13 cellular contexts compared by ENCODE assay signal in the genomic region with DNA sequence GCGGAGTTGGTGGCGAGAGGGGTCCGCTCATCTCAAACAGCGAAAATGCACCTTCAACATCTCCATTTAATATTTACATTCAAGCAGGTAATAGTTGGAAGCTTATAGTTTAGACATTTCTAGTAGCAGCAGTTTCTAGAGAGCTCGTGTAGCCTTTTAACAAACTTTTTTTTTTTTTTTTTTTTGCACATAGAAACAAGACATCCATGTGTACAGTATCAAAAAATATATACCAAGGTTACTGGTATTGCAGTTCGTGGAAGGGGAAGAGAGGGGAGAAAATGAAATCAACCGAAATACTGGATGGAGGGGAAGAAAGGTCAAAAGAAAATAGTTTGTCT. TPM values are rescaled to one million over a fixed set of nuclear protein-coding genes. Genes with fewer than 3 reads are reported as not detected.
DNase-seq lines count a peak whose midpoint lies in the region; ATAC-seq, FAIRE-seq and TF ChIP-seq lines count a peak whose summit lies in the region.
"Had no signal": no experiment of that assay in that cellular context is flagged by ENCODE, and none has a peak within 500 bp of the region (broad histone marks: within the 10 kb centered on the region; RNA-seq: fewer than 3 reads in every experiment).

No MANE protein-coding gene starts in this region.

- H3K4me3 ChIP-seq in BLaER1, result no peak overlapping the region
- H3K4me3 ChIP-seq in GM23338, result peak overlapping the region; percentile 61
- peak overlapping the region; percentile 48 for H3K4me3 ChIP-seq in K562
- no peak overlapping the region for H3K4me3 ChIP-seq in WERI-Rb-1 (ENCODE audit: low read depth, low read length)

- H3F3A ChIP-seq in GM23338 (replicated peaks; ENCODE audit: low read depth), result peaks cover 25% of the 10 kb centered on the region

- no peak overlapping the region for H2AFZ ChIP-seq in GM23338
- H2AFZ ChIP-seq in K562 (ENCODE audit: low read depth, low read length), result no peak overlapping the region

- TF ChIP-seq CTCF in GM23338 (conservative IDR thresholded peaks at IDR 0.05; ENCODE audit: low read depth in 2 of 2), result no peak
- TF ChIP-seq CTCF in K562 (IDR thresholded peaks at IDR 0.05 in 2 of 3, conservative IDR thresholded peaks at IDR 0.05 in 1 of 3; ENCODE audit: insufficient read depth in 2 of 3, low read depth in 1 of 3, low read length in 3 of 3), result no peak
- no peak for TF ChIP-seq CTCF in WERI-Rb-1 (IDR thresholded peaks at IDR 0.05; ENCODE audit: low read depth, low read length)

- H3K36me3 Mint-ChIP-seq in GM23338 (ENCODE audit: low read depth), result peaks cover 4% of the 10 kb centered on the region; the same call in 2 of the 3 replicates
- H3K36me3 Mint-ChIP-seq in naive thymus-derived CD8-positive, alpha-beta T cell, result peaks cover 0 to 20% (median 8%) of the 10 kb centered on the region in 3 donors

- H3K27ac Mint-ChIP-seq in GM23338, result no peak overlapping the region
- H3K27ac Mint-ChIP-seq in naive thymus-derived CD8-positive, alpha-beta T cell, result peak overlapping the region in 1 of 10 donors; percentile 37

- peaks cover 43% of the 10 kb centered on the region for H3K4me1 Mint-ChIP-seq in GM23338
- peaks cover 16 to 46% (median 40%) of the 10 kb centered on the region in 4 donors for H3K4me1 Mint-ChIP-seq in naive thymus-derived CD8-positive, alpha-beta T cell

- H3K36me3 ChIP-seq in BLaER1 (peaks cover 27% of the 10 kb centered on the region), GM23338 (ENCODE audit: insufficient read depth) (no peaks in the 10 kb centered on the region), K562 (ENCODE audit: control insufficient read depth, insufficient read depth, low read length) (peaks cover 38% of the 10 kb centered on the region; the same call in 1 of the 3 replicates), WERI-Rb-1 (peaks cover 49% of the 10 kb centered on the region)

- CTCF ChIA-PET in K562 (lab: Yijun Ruan, JAX; ENCODE audit: low intra/inter-chr PET ratio), result interaction anchor here (1.9 kb wide), 1 partner anchor 43 kb away, joined by 8 read pairs; no protein-coding TSS in a partner anchor

- in situ Hi-C loops in K562 (cut with MboI), result no loop called here

- peaks cover 97% of the 10 kb centered on the region for H3K27me3 Mint-ChIP-seq in GM23338 (ENCODE audit: insufficient read depth, low read depth, poor library complexity)
- no peaks in the 10 kb centered on the region for H3K27me3 Mint-ChIP-seq in naive thymus-derived CD8-positive, alpha-beta T cell

- H3K27ac ChIP-seq in BLaER1 (no peak overlapping the region), GM23338 (ENCODE audit: low read depth) (no peak overlapping the region), K562 (ENCODE audit: extremely low read depth, low read depth, low read length) (peak overlapping the region; percentile 99), WERI-Rb-1 (no peak overlapping the region)
- H3K27ac ChIP-seq: psoas muscle had no signal

- H3K27me3 ChIP-seq in BLaER1 (no peaks in the 10 kb centered on the region), GM23338 (ENCODE audit: insufficient read depth) (peaks cover 98% of the 10 kb centered on the region), K562 (ENCODE audit: control insufficient read depth in 2 of 2, insufficient read depth in 2 of 2, low read length in 2 of 2) (no peaks in the 10 kb centered on the region), WERI-Rb-1 (ENCODE audit: insufficient read depth, low read depth, severe bottlenecking) (no peaks in the 10 kb centered on the region)

- intact Hi-C loops in K562 (cut with micrococcal nuclease), result loop anchor here (2.0 to 10.0 kb wide), 2 partner anchors 22 to 88 kb away; no protein-coding TSS in a partner anchor

- peak; percentile 26 for FAIRE-seq in K562 (lab: Jason Lieb, UNC)

- BruUV-seq in K562 (replicated peaks; lab: Mats Ljungman, UMichigan), result no TSS peak

- H3K9me3 Mint-ChIP-seq in GM23338, result no peaks in the 10 kb centered on the region
- peaks cover 0 to 1% (median 0%) of the 10 kb centered on the region in 9 donors for H3K9me3 Mint-ChIP-seq in naive thymus-derived CD8-positive, alpha-beta T cell

- H3K9me2 ChIP-seq in GM23338 (ENCODE audit: insufficient read depth), result no peaks in the 10 kb centered on the region

- H3K4me1 ChIP-seq in BLaER1, result peaks cover 86% of the 10 kb centered on the region
- peaks cover 51% of the 10 kb centered on the region for H3K4me1 ChIP-seq in GM23338 (ENCODE audit: insufficient read depth)
- peaks cover 63 to 93% of the 10 kb centered on the region in 2 experiments for H3K4me1 ChIP-seq in K562 (replicated peaks in 1 of 2; ENCODE audit: control insufficient read depth in 2 of 2, insufficient read depth in 2 of 2, low read length in 2 of 2)

- TF ChIP-seq RAD21 in K562 (CRISPR knock-in tag; conservative IDR thresholded peaks at IDR 0.05 in 1 of 2, IDR thresholded peaks at IDR 0.05 in 1 of 2), result no peak

- H3K9me1 ChIP-seq in K562 (ENCODE audit: control insufficient read depth, insufficient read depth, low read length), result peaks cover 4% of the 10 kb centered on the region

- 3% methylated on average over 7 of the region's 7 CpGs for WGBS in K562 (ENCODE audit: insufficient coverage, low coverage, missing lambda C conversion rate)

- TF ChIP-seq EP300 in K562 (IDR thresholded peaks at IDR 0.05; ENCODE audit: low read length), result no peak

- no peak for TF ChIP-seq POLR2A in K562 (conservative IDR thresholded peaks at IDR 0.05)

- H3K4me3 Mint-ChIP-seq in GM23338, result peak overlapping the region; percentile 47; the same call in 2 of the 3 replicates
- peak overlapping the region; percentile 31 to 72 (median 57) for H3K4me3 Mint-ChIP-seq in naive thymus-derived CD8-positive, alpha-beta T cell

- H3K79me2 ChIP-seq in GM23338 (replicated peaks; ENCODE audit: insufficient read depth) (no peaks in the 10 kb centered on the region), K562 (ENCODE audit: control insufficient read depth, insufficient read depth, low read length) (peaks cover 72% of the 10 kb centered on the region)

- POLR2A ChIA-PET in K562 (lab: Yijun Ruan, JAX), result interaction anchor here (0.7 to 17.8 kb wide), 5 partner anchors 7 to 90 kb away, joined by 3 to 386 read pairs (median 10); a partner anchor contains a TSS
- POLR2A ChIA-PET in naive thymus-derived CD8-positive, alpha-beta T cell (lab: Charles Lee), result interaction anchor here (0.7 to 5.3 kb wide), 4 partner anchors 12 to 39 kb away, joined by 3 to 39 read pairs (median 6); no protein-coding TSS in a partner anchor

- H4K20me1 ChIP-seq in BLaER1 (peaks cover 93% of the 10 kb centered on the region), GM23338 (replicated peaks; ENCODE audit: insufficient read depth) (peaks cover 3% of the 10 kb centered on the region; the same call in 1 of the 2 replicates), K562 (replicated peaks; ENCODE audit: control insufficient read depth, insufficient read depth, low read length) (peaks cover 21% of the 10 kb centered on the region)

- ATAC-seq in GM23338 (no peak), K562 (no peak), HG03135 (IDR thresholded peaks at IDR 0.05; ENCODE audit: unreplicated experiment) (no peak)
- ATAC-seq in naive thymus-derived CD8-positive, alpha-beta T cell, result no peak

- H3K9ac ChIP-seq in BLaER1 (no peak overlapping the region), K562 (ENCODE audit: insufficient read depth in 1 of 2, low read depth in 2 of 2, low read length in 2 of 2) (peak overlapping the region; percentile 86 to 93)

- peak overlapping the region; percentile 94 for H3K4me2 ChIP-seq in BLaER1
- peak overlapping the region; percentile 99 for H3K4me2 ChIP-seq in GM23338
- peak overlapping the region; percentile 65 for H3K4me2 ChIP-seq in K562 (ENCODE audit: insufficient read depth, low read length)

- H3K9me3 ChIP-seq in BLaER1, result no peaks in the 10 kb centered on the region
- no peaks in the 10 kb centered on the region for H3K9me3 ChIP-seq in K562 (replicated peaks; ENCODE audit: control insufficient read depth, insufficient read depth, low read depth, low read length)
- no peaks in the 10 kb centered on the region for H3K9me3 ChIP-seq in WERI-Rb-1 (ENCODE audit: severe bottlenecking)
- H3K9me3 ChIP-seq: psoas muscle had no signal

- DNase-seq in GM23338 (ENCODE audit: low spot score) (no peak), K562 (ENCODE audit: extremely low read depth in 1 of 4, low spot score in 3 of 4) (peak in 1 of 4 experiments; percentile 7), WERI-Rb-1 (no peak), A172 (ENCODE audit: low spot score) (no peak), NCI-H2107 treated with DMSO at 0.1 percent for 48 hours (lab: John Stamatoyannopoulos, UW; ENCODE audit: unreplicated experiment) (no peak)
- DNase-seq in naive thymus-derived CD8-positive, alpha-beta T cell, result no peak
- DNase-seq: NCI-H1105; NCI-H446 treated with DMSO at 0.1 percent for 48 hours; psoas muscle; stimulated activated CD4-positive, alpha-beta T cell treated with anti-CD3 and anti-CD28 coated beads, Interleukin-2, amount 100 ng/mL, for 48 hours; stimulated activated naive CD4-positive, alpha-beta T cell treated with Interleukin-2 at 50 U/mL for 16 hours had no signal

RNA-seq across cellular contexts. Expression of a gene that starts 6.2 kb away (rescaled TPM):
- total RNA-seq in GM23338 (2014; rRNA removed; shearing (Covaris generic)), result 4.6 and 5.7 TPM in 2 replicates
- polyA plus RNA-seq in GM23338 (2016; fragmentation: Nextera tagmentation; extraction: Ambion mirVana) (1.4 TPM in 2 replicates), K562 (2011; rRNA removed) (7.8 and 13.5 TPM in 2 replicates), K562 (2014; fragmentation: Illumina TruSeq; extraction: Trizol) (10.0 and 16.4 TPM in 2 replicates), K562 (2014; fragmentation: Nextera tagmentation; extraction: Ambion mirVana) (1 to 10 TPM in 1 of 2 experiments, under 1 TPM in 1; 0.98 to 1.1 TPM), K562 (2014; rRNA removed) (34.8 and 40.7 TPM in 2 replicates)
- 13.6 and 28.0 TPM in 2 replicates for total RNA-seq in K562 (2011; cell fraction: chromatin; rRNA removed; ENCODE audit: low replicate concordance)
- 26.3 and 29.6 TPM in 2 replicates for total RNA-seq in K562 (2011; cell fraction: nucleolus; rRNA removed)
- total RNA-seq in K562 (2011; cell fraction: nucleoplasm; rRNA removed), result 11.0 and 15.7 TPM in 2 replicates
- total RNA-seq in K562 (2014; rRNA removed) (42.3 and 42.4 TPM in 2 replicates), K562 (2014; rRNA removed; fragmentation: Illumina TruSeq; extraction: Trizol) (4.4 and 4.7 TPM in 2 replicates), K562 (2015; rRNA removed; fragmentation: Illumina TruSeq; extraction: Trizol) (13.5 and 14.7 TPM in 2 replicates), K562 (2021) (48.5 and 50.5 TPM in 2 replicates)
- 12.6 and 29.1 TPM in 2 replicates for polyA plus RNA-seq in K562 (2011; cell fraction: cytosol; rRNA removed)
- polyA plus RNA-seq in K562 (2011; cell fraction: nucleus; rRNA removed), result 23.9 and 38.8 TPM in 2 replicates
- polyA plus RNA-seq in K562 (2012), result 22.9 and 60.2 TPM in 2 replicates
- polyA minus RNA-seq in K562 (2011; rRNA and poly(A)+ RNA removed), result 7.2 and 7.6 TPM in 2 replicates
- 18.7 and 24.1 TPM in 2 replicates for polyA minus RNA-seq in K562 (2011; cell fraction: cytosol; rRNA and poly(A)+ RNA removed)
- polyA minus RNA-seq in K562 (2011; cell fraction: nucleus; rRNA and poly(A)+ RNA removed), result 12.4 and 16.4 TPM in 2 replicates
- total RNA-seq in naive thymus-derived CD8-positive, alpha-beta T cell, result 10 to 100 TPM; 78.6 to 80.7 TPM
- polyA plus RNA-seq in naive thymus-derived CD8-positive, alpha-beta T cell, result 10 to 100 TPM in 1 of 3 donors, 1 to 10 TPM in 2; 4.3 to 16.0 (median 9.3) TPM
- total RNA-seq in A172 (2014; rRNA removed; shearing (Covaris generic)), result 17.2 and 20.5 TPM in 2 replicates

RNA-seq across cellular contexts. Expression of a gene that starts 36.2 kb away (rescaled TPM):
- total RNA-seq in GM23338 (2014; rRNA removed; shearing (Covaris generic)), result 0.16 and 1.0 TPM in 2 replicates
- polyA plus RNA-seq in GM23338 (2016; fragmentation: Nextera tagmentation; extraction: Ambion mirVana) (1.1 and 1.3 TPM in 2 replicates), K562 (2011; rRNA removed) (0.52 and 0.72 TPM in 2 replicates), K562 (2014; fragmentation: Illumina TruSeq; extraction: Trizol) (2.6 and 3.4 TPM in 2 replicates), K562 (2014; fragmentation: Nextera tagmentation; extraction: Ambion mirVana) (under 1 TPM; 0.08 to 0.21 TPM), K562 (2014; rRNA removed) (4.7 and 6.7 TPM in 2 replicates)
- 2.1 and 2.7 TPM in 2 replicates for total RNA-seq in K562 (2011; cell fraction: chromatin; rRNA removed; ENCODE audit: low replicate concordance)
- 2.3 and 2.9 TPM in 2 replicates for total RNA-seq in K562 (2011; cell fraction: nucleolus; rRNA removed)
- 2.0 and 2.7 TPM in 2 replicates for total RNA-seq in K562 (2011; cell fraction: nucleoplasm; rRNA removed)
- total RNA-seq in K562 (2014; rRNA removed) (4.9 and 7.1 TPM in 2 replicates), K562 (2014; rRNA removed; fragmentation: Illumina TruSeq; extraction: Trizol) (1.8 and 1.9 TPM in 2 replicates), K562 (2015; rRNA removed; fragmentation: Illumina TruSeq; extraction: Trizol) (6.6 and 6.7 TPM in 2 replicates), K562 (2021) (11.9 and 12.0 TPM in 2 replicates)
- polyA plus RNA-seq in K562 (2011; cell fraction: cytosol; rRNA removed), result 0.80 and 1.1 TPM in 2 replicates
- 2.4 and 2.6 TPM in 2 replicates for polyA plus RNA-seq in K562 (2011; cell fraction: nucleus; rRNA removed)
- 5.7 and 8.8 TPM in 2 replicates for polyA plus RNA-seq in K562 (2012)
- 0.45 and 0.56 TPM in 2 replicates for polyA minus RNA-seq in K562 (2011; rRNA and poly(A)+ RNA removed)
- 0.86 and 2.7 TPM in 2 replicates for polyA minus RNA-seq in K562 (2011; cell fraction: cytosol; rRNA and poly(A)+ RNA removed)
- polyA minus RNA-seq in K562 (2011; cell fraction: nucleus; rRNA and poly(A)+ RNA removed), result 0.67 and 2.1 TPM in 2 replicates
- total RNA-seq in naive thymus-derived CD8-positive, alpha-beta T cell, result 1 to 10 TPM; 2.0 to 2.4 TPM
- 1 to 10 TPM in 1 of 3 donors, under 1 TPM in 2; 0.13 to 1.4 (median 0.77) TPM for polyA plus RNA-seq in naive thymus-derived CD8-positive, alpha-beta T cell
- 7.9 and 8.8 TPM in 2 replicates for total RNA-seq in A172 (2014; rRNA removed; shearing (Covaris generic))

RNA-seq across cellular contexts. Expression of a gene that starts 55.1 kb away (rescaled TPM):
- 91.1 and 114 TPM in 2 replicates for total RNA-seq in GM23338 (2014; rRNA removed; shearing (Covaris generic))
- 26.6 and 29.2 TPM in 2 replicates for polyA plus RNA-seq in GM23338 (2016; fragmentation: Nextera tagmentation; extraction: Ambion mirVana)
- total RNA-seq in K562 (2011; cell fraction: chromatin; rRNA removed; ENCODE audit: low replicate concordance), result 20.1 and 55.7 TPM in 2 replicates
- 37.1 and 52.4 TPM in 2 replicates for total RNA-seq in K562 (2011; cell fraction: nucleolus; rRNA removed)
- 27.8 and 34.1 TPM in 2 replicates for total RNA-seq in K562 (2011; cell fraction: nucleoplasm; rRNA removed)
- total RNA-seq in K562 (2014; rRNA removed), result 18.2 and 23.6 TPM in 2 replicates
- total RNA-seq in K562 (2014; rRNA removed; fragmentation: Illumina TruSeq; extraction: Trizol), result 6.9 and 8.4 TPM in 2 replicates
- 16.5 and 18.1 TPM in 2 replicates for total RNA-seq in K562 (2015; rRNA removed; fragmentation: Illumina TruSeq; extraction: Trizol)
- total RNA-seq in K562 (2021), result 26.9 and 28.5 TPM in 2 replicates
- polyA plus RNA-seq in K562 (2011; rRNA removed), result 13.9 and 18.3 TPM in 2 replicates
- polyA plus RNA-seq in K562 (2011; cell fraction: cytosol; rRNA removed), result 17.2 and 30.0 TPM in 2 replicates
- polyA plus RNA-seq in K562 (2011; cell fraction: nucleus; rRNA removed), result 35.0 and 55.5 TPM in 2 replicates
- polyA plus RNA-seq in K562 (2012), result 13.0 and 18.6 TPM in 2 replicates
- 13.9 and 16.9 TPM in 2 replicates for polyA plus RNA-seq in K562 (2014; fragmentation: Illumina TruSeq; extraction: Trizol)
- 1 to 10 TPM in 1 of 2 experiments, under 1 TPM in 1; 0.66 to 1.0 TPM for polyA plus RNA-seq in K562 (2014; fragmentation: Nextera tagmentation; extraction: Ambion mirVana)
- 17.4 and 18.4 TPM in 2 replicates for polyA plus RNA-seq in K562 (2014; rRNA removed)
- 10.0 and 14.9 TPM in 2 replicates for polyA minus RNA-seq in K562 (2011; rRNA and poly(A)+ RNA removed)
- polyA minus RNA-seq in K562 (2011; cell fraction: cytosol; rRNA and poly(A)+ RNA removed), result 20.6 and 24.0 TPM in 2 replicates
- polyA minus RNA-seq in K562 (2011; cell fraction: nucleus; rRNA and poly(A)+ RNA removed), result 18.0 and 19.1 TPM in 2 replicates
- total RNA-seq in naive thymus-derived CD8-positive, alpha-beta T cell, result 1 to 10 TPM; 1.2 to 1.6 TPM
- polyA plus RNA-seq in naive thymus-derived CD8-positive, alpha-beta T cell, result under 1 TPM; 0.16 to 0.60 (median 0.46) TPM
- total RNA-seq in A172 (2014; rRNA removed; shearing (Covaris generic)), result 24.7 and 27.2 TPM in 2 replicates

Comparison
In these comparisons a context has a peak if more than half of its experiments do, and no peak if none do; other contexts are left out.
1. H3K4me3 ChIP-seq: peak in GM23338 (single experiment) and K562 (single experiment); none in BLaER1 (single experiment) and WERI-Rb-1 (single experiment).
2. Peak in every context shown above with its lines, with median percentiles within 50 percentile points of each other: H3K4me2 ChIP-seq.